8 cellular contexts compared by ENCODE assay signal in the genomic region with DNA sequence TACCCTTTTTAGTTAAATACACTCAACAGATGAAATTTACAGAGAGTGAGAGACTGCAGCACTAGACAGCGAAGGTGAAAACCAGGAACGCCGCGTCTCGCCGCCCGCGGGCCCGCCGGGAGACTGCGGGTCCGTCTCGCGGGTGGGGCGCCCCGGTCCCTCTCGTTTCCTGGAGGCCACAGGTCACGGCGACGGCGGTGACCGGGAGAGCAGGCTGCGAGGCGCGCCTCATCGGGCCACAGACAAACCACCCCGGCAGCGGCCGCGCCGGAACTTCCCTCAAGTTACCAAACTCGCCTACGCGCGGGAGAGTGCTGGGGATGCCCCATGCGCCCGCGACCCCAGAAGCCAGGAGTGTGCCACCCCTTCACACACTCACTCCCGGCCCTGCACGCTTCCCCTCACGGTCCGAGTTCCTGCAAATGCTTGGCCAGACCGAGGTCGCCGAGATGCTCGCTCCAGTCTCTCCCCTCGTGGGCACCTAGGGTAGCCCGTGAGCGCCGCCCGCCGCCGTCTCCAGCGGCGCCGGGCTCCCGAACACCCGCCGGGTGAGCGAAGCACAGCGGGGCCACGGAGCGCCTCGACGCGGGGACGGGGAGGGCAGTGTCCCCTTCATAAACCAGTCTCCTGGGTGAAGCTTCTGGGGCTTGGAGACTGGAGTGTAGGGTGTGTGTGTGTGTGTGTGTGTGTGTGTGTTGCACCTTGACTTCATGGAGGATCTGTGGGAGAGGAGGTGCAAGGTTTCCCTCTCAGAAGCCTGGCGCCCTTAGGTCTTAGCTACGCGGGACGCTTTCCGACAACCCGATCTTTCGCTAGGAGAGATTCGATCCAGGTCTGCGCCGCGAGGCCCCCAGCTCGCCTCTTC. TPM values are rescaled to one million over a fixed set of nuclear protein-coding genes. Genes with fewer than 3 reads are reported as not detected.
DNase-seq lines count a peak whose midpoint lies in the region; ATAC-seq and FAIRE-seq lines count a peak whose summit lies in the region.

No MANE protein-coding gene starts in this region.

- no peaks in the 10 kb centered on the region for H3K36me3 ChIP-seq in neuronal stem cell (replicated peaks in 1 of 2; ENCODE audit: control insufficient read depth in 2 of 2, insufficient read depth in 2 of 2, low read length in 2 of 2)
- H3K36me3 ChIP-seq in stomach smooth muscle (ENCODE audit: control insufficient read depth in 2 of 2, insufficient read depth in 2 of 2, low read length in 2 of 2): no peaks in the 10 kb centered on the region

- H3K4me3 ChIP-seq in neuronal stem cell (ENCODE audit: low read length in 2 of 2): peak overlapping the region; percentile 66 to 93
- H3K4me3 ChIP-seq in stomach smooth muscle (ENCODE audit: low read length in 2 of 2): peak overlapping the region; percentile 59 to 74

- no peak overlapping the region for H2BK120ac ChIP-seq in neuronal stem cell (ENCODE audit: low read depth, low read length)

- H3K23ac ChIP-seq in neuronal stem cell (ENCODE audit: low read depth, low read length, poor library complexity): peak overlapping the region; percentile 21

- peak overlapping the region; percentile 78 for H3K18ac ChIP-seq in neuronal stem cell (ENCODE audit: low read length)

- no peak overlapping the region for H4K91ac ChIP-seq in neuronal stem cell (ENCODE audit: low read depth, low read length, poor library complexity)

- WGBS in neuronal stem cell (ENCODE audit: extremely low coverage in 2 of 2, insufficient read length in 2 of 2, insufficient replicate concordance in 1 of 2), 2 donors: no CpG with 5 or more reads among the region's 79 CpGs

- H2BK5ac ChIP-seq in neuronal stem cell (ENCODE audit: low read length): no peak overlapping the region

- ATAC-seq in GM19467 (IDR thresholded peaks at IDR 0.05; ENCODE audit: unreplicated experiment): no peak

- FAIRE-seq in frontal cortex (lab: Jason Lieb, UNC): no peak

- H2BK12ac ChIP-seq in neuronal stem cell (ENCODE audit: low read length): peak overlapping the region; percentile 31

- H3K9me3 ChIP-seq in neuronal stem cell (replicated peaks in 1 of 2; ENCODE audit: control insufficient read depth in 2 of 2, insufficient read depth in 1 of 2, low read depth in 1 of 2, low read length in 2 of 2) (no peaks in the 10 kb centered on the region), stomach smooth muscle (ENCODE audit: control insufficient read depth in 2 of 2, low read length in 2 of 2) (no peaks in the 10 kb centered on the region)

- peak overlapping the region; percentile 9 for H2BK15ac ChIP-seq in neuronal stem cell (ENCODE audit: low read length)

- peak overlapping the region; percentile 91 for H3K14ac ChIP-seq in neuronal stem cell (ENCODE audit: low read length)

- DNase-seq in NCI-H82 (lab: John Stamatoyannopoulos, UW) (peak; percentile 49), NCI-H82 treated with DMSO at 0.1 percent for 48 hours (lab: John Stamatoyannopoulos, UW; ENCODE audit: unreplicated experiment) (no peak), OCI-M1 (lab: John Stamatoyannopoulos, UW) (peak; percentile 69), frontal cortex (ENCODE audit: low spot score in 2 of 2) (peak; percentile 55 to 73), neuronal stem cell (ENCODE audit: low spot score) (no peak)
- peak; percentile 89 for DNase-seq in activated effector memory CD4-positive, alpha-beta T cell treated with anti-CD3 and anti-CD28 coated beads, Interleukin-2, amount 50 U/mL, for 16 hours

- H2AK5ac ChIP-seq in neuronal stem cell (ENCODE audit: low read depth, low read length): no peak overlapping the region

- no peak overlapping the region for H4K8ac ChIP-seq in neuronal stem cell (ENCODE audit: low read depth, low read length)

- peak overlapping the region; percentile 90 for H3K9ac ChIP-seq in neuronal stem cell (ENCODE audit: low read depth, low read length, poor library complexity)
- peak overlapping the region; percentile 29 to 51 for H3K9ac ChIP-seq in stomach smooth muscle (ENCODE audit: low read length in 2 of 2)

- peaks cover 0 to 11% (median 6%) of the 10 kb centered on the region in 3 experiments for H3K27me3 ChIP-seq in neuronal stem cell (ENCODE audit: control insufficient read depth in 3 of 3, insufficient read depth in 3 of 3, low read depth in 1 of 3, low read length in 3 of 3)
- peaks cover 18 to 28% of the 10 kb centered on the region in 2 donors for H3K27me3 ChIP-seq in stomach smooth muscle (ENCODE audit: control insufficient read depth in 1 of 2, insufficient read depth in 2 of 2, low read length in 2 of 2)

- H3K4me1 ChIP-seq in neuronal stem cell (ENCODE audit: control insufficient read depth in 2 of 2, insufficient read depth in 1 of 2, low read depth in 1 of 2, low read length in 2 of 2): peaks cover 13 to 47% of the 10 kb centered on the region in 2 donors
- H3K4me1 ChIP-seq in stomach smooth muscle (ENCODE audit: control insufficient read depth, insufficient read depth, low read length): peaks cover 16% of the 10 kb centered on the region

- H3K27ac ChIP-seq in neuronal stem cell (replicated peaks; ENCODE audit: low read length) (no peak overlapping the region), stomach smooth muscle (ENCODE audit: low read length) (no peak overlapping the region)

- H3K4me2 ChIP-seq in neuronal stem cell (ENCODE audit: insufficient read depth, low read length, poor library complexity, severe bottlenecking): peak overlapping the region; percentile 95

- peak overlapping the region; percentile 86 for H2AFZ ChIP-seq in neuronal stem cell (ENCODE audit: low read length)

- H3K79me1 ChIP-seq in neuronal stem cell (ENCODE audit: low read depth, low read length): no peaks in the 10 kb centered on the region

- no peak overlapping the region for H3K4ac ChIP-seq in neuronal stem cell (ENCODE audit: low read length)

RNA-seq across cellular contexts. Expression of a gene that starts 1.4 kb away (rescaled TPM):
- total RNA-seq in frontal cortex: 48.9 TPM
- polyA plus RNA-seq in neuronal stem cell (2013, experiment 1 of 2): 6.1 TPM
- 5.8 TPM for polyA plus RNA-seq in neuronal stem cell (2013, experiment 2 of 2)

Comparison
In these comparisons a context has a peak if more than half of its experiments do, and no peak if none do; other contexts are left out.
1. DNase-seq: peak in NCI-H82 (single experiment), OCI-M1 (single experiment), activated effector memory CD4-positive, alpha-beta T cell treated with anti-CD3 and anti-CD28 coated beads, Interleukin-2, amount 50 U/mL, for 16 hours (single experiment) and frontal cortex (2 of 2); none in NCI-H82 treated with DMSO at 0.1 percent for 48 hours (single experiment) and neuronal stem cell (single experiment).